ENCODE assay signal across 1 cellular context in the genomic region with DNA sequence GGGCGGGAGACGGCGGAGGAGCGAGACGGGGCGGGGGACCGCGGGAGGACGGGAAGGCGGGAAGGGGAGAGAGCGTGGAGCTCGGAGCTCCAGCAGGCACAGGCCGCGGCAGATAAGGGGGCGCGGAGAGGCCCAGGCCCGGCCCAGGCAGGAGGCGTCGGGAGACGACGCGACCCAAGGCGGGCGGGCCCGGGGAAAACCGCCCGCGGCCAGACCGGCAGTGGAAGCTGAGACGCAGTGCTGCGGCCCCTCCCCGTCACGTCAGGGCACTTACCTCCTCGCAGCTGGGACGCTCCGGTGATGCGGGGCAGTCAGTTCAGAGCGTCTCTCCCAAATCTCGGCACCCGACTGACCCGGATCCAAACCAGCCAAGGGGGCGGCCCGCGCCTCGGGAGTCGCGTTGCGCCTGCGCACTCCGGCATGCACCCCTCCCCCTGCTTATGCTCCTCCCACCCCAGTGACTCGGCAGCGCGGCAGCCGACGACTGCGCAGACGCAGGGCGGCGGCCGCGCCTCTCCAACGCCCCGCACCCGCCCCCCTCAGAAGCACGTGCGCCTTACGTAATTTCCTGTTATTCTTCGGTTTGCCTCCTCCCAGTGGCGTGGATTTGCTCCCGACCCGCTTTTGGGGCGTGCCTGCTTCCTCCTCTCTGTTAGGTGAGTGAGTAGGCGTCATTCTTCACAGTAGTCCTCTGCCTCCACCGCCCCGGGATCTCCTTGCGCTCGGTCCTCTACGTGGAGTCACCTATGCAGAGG.
TF ChIP-seq lines count a peak whose summit lies in the region.

Gene OSER1 (minus strand): TSS at position 350 of the 755 bp plus-strand sequence. CDS start 3,814 bp downstream, outside the sequence.

TF ChIP-seq in K562, 482 proteins besides CTCF, POLR2A, EP300 and RAD21 (continued from another document and continues in another):
- TF ChIP-seq ZBTB2 (IDR thresholded peaks at IDR 0.05) (peak; percentile 93), EHMT2 (IDR thresholded peaks at IDR 0.05) (no peak), JUN (IDR thresholded peaks at IDR 0.05; ENCODE audit: borderline replicate concordance, low read depth, low read length) (peak; percentile 93; the same call in 1 of the 2 replicates), JUN (CRISPR knock-in tag; IDR thresholded peaks at IDR 0.05; ENCODE audit: borderline replicate concordance) (no peak; the same call in 1 of the 2 replicates), KLF10 (CRISPR knock-in tag; IDR thresholded peaks at IDR 0.05) (no peak), ELF4 (CRISPR knock-in tag; IDR thresholded peaks at IDR 0.05) (no peak), PRMT5 (CRISPR knock-in tag; IDR thresholded peaks at IDR 0.05) (no peak), ZBTB5 (IDR thresholded peaks at IDR 0.05) (no peak), TFE3 (CRISPR knock-in tag; IDR thresholded peaks at IDR 0.05) (no peak), SIRT6 (IDR thresholded peaks at IDR 0.05; ENCODE audit: low read depth, low read length) (no peak), ZNF717 (CRISPR knock-in tag; IDR thresholded peaks at IDR 0.05) (no peak), HSF4 (CRISPR knock-in tag; IDR thresholded peaks at IDR 0.05; ENCODE audit: borderline replicate concordance) (no peak), HMG20A (CRISPR knock-in tag; conservative IDR thresholded peaks at IDR 0.05) (no peak), SMARCC2 (IDR thresholded peaks at IDR 0.05; ENCODE audit: low read depth) (no peak), RBFOX2 (IDR thresholded peaks at IDR 0.05; ENCODE audit: low read depth, low read length) (peak; percentile 89), ZFP91 (CRISPR knock-in tag; IDR thresholded peaks at IDR 0.05) (no peak), HDAC3 (IDR thresholded peaks at IDR 0.05; ENCODE audit: borderline replicate concordance, partially characterized antibody) (no peak), MECOM (CRISPR knock-in tag; IDR thresholded peaks at IDR 0.05) (no peak), IRF2 (CRISPR knock-in tag; IDR thresholded peaks at IDR 0.05) (no peak), ZNF146 (CRISPR knock-in tag; IDR thresholded peaks at IDR 0.05; ENCODE audit: unreplicated experiment) (no peak), TCF3 (CRISPR knock-in tag; IDR thresholded peaks at IDR 0.05) (0 out of 2 replicates have a peak, but pooled peaks have one; percentile 19), HNRNPL (IDR thresholded peaks at IDR 0.05; ENCODE audit: low read depth, low read length) (peak; percentile 61; the same call in 1 of the 2 replicates), RHOXF2B (CRISPR knock-in tag; conservative IDR thresholded peaks at IDR 0.05) (no peak), BRD9 (IDR thresholded peaks at IDR 0.05; ENCODE audit: low read depth, partially characterized antibody) (no peak), PURB (CRISPR knock-in tag; IDR thresholded peaks at IDR 0.05; ENCODE audit: low read depth) (no peak), ZNF318 (IDR thresholded peaks at IDR 0.05; ENCODE audit: borderline replicate concordance in 1 of 2, low read depth in 1 of 2) (peak in 1 of 2 experiments; percentile 94; a peak in 2 of 4 replicates), KDM2B (CRISPR knock-in tag; IDR thresholded peaks at IDR 0.05) (no peak), SOX6 (IDR thresholded peaks at IDR 0.05) (peak; percentile 87), TBP (optimal IDR thresholded peaks at IDR 0.05; ENCODE audit: low read depth, low read length) (peak; percentile 75), ZNF449 (CRISPR knock-in tag; IDR thresholded peaks at IDR 0.05) (no peak)
- TF ChIP-seq, protein P1, sequence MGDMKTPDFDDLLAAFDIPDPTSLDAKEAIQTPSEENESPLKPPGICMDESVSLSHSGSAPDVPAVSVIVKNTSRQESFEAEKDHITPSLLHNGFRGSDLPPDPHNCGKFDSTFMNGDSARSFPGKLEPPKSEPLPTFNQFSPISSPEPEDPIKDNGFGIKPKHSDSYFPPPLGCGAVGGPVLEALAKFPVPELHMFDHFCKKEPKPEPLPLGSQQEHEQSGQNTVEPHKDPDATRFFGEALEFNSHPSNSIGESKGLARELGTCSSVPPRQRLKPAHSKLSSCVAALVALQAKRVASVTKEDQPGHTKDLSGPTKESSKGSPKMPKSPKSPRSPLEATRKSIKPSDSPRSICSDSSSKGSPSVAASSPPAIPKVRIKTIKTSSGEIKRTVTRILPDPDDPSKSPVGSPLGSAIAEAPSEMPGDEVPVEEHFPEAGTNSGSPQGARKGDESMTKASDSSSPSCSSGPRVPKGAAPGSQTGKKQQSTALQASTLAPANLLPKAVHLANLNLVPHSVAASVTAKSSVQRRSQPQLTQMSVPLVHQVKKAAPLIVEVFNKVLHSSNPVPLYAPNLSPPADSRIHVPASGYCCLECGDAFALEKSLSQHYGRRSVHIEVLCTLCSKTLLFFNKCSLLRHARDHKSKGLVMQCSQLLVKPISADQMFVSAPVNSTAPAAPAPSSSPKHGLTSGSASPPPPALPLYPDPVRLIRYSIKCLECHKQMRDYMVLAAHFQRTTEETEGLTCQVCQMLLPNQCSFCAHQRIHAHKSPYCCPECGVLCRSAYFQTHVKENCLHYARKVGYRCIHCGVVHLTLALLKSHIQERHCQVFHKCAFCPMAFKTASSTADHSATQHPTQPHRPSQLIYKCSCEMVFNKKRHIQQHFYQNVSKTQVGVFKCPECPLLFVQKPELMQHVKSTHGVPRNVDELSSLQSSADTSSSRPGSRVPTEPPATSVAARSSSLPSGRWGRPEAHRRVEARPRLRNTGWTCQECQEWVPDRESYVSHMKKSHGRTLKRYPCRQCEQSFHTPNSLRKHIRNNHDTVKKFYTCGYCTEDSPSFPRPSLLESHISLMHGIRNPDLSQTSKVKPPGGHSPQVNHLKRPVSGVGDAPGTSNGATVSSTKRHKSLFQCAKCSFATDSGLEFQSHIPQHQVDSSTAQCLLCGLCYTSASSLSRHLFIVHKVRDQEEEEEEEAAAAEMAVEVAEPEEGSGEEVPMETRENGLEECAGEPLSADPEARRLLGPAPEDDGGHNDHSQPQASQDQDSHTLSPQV (IDR thresholded peaks at IDR 0.05) = no peak
- TF ChIP-seq, protein P2, sequence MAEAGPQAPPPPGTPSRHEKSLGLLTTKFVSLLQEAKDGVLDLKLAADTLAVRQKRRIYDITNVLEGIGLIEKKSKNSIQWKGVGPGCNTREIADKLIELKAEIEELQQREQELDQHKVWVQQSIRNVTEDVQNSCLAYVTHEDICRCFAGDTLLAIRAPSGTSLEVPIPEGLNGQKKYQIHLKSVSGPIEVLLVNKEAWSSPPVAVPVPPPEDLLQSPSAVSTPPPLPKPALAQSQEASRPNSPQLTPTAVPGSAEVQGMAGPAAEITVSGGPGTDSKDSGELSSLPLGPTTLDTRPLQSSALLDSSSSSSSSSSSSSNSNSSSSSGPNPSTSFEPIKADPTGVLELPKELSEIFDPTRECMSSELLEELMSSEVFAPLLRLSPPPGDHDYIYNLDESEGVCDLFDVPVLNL (CRISPR knock-in tag; IDR thresholded peaks at IDR 0.05; ENCODE audit: low read depth) = no peak
